In genomic region chr14:76760331-76761197, GRCh38 we compare ENCODE assay signal across 8 cellular contexts. TPM values are rescaled to one million over a fixed set of nuclear protein-coding genes. Genes with fewer than 3 reads are reported as not detected.
DNase-seq lines count a peak whose midpoint lies in the region; ATAC-seq and TF ChIP-seq lines count a peak whose summit lies in the region.

No MANE protein-coding gene starts in this region.

- H3K27me3 ChIP-seq in BLaER1 treated with 17β-estradiol and CSF1 and Interleukin-3, amounts not matched to agents 10 nM and 100 nM: peaks cover 0 to 34% (median 24%) of the 10 kb centered on the region in 11 experiments; a peak in 19 of 22 replicates
- H3K27me3 ChIP-seq in SJCRH30: no peaks in the 10 kb centered on the region; the same call in 1 of the 2 replicates
- peaks cover 62% of the 10 kb centered on the region for H3K27me3 ChIP-seq in neural progenitor cell

- H3K9ac ChIP-seq in BLaER1 treated with 17β-estradiol and CSF1 and Interleukin-3, amounts not matched to agents 10 nM and 100 nM: peak overlapping the region; percentile 68 to 83 (median 78); a peak in 20 of 22 replicates
- H3K9ac ChIP-seq in neural progenitor cell: no peak overlapping the region

- peak overlapping the region; percentile 86 for H3K27ac Mint-ChIP-seq in neural progenitor cell

- no peaks in the 10 kb centered on the region for H3K79me2 ChIP-seq in neural progenitor cell (ENCODE audit: low read depth)

- H3K27ac ChIP-seq in BLaER1 treated with 17β-estradiol and CSF1 and Interleukin-3, amounts not matched to agents 10 nM and 100 nM: peak overlapping the region in 6 of 11 experiments; percentile 6 to 76 (median 61); a peak in 9 of 22 replicates
- H3K27ac ChIP-seq in SJCRH30: peak overlapping the region; percentile 52
- H3K27ac ChIP-seq in neural progenitor cell: no peak overlapping the region

- H3K9me3 ChIP-seq in BLaER1 treated with 17β-estradiol and CSF1 and Interleukin-3, amounts not matched to agents 10 nM and 100 nM (replicated peaks in 1 of 11): no peaks in the 10 kb centered on the region
- H3K9me3 ChIP-seq in SJCRH30 (replicated peaks): no peaks in the 10 kb centered on the region
- H3K9me3 ChIP-seq in neural progenitor cell (ENCODE audit: low read depth): no peaks in the 10 kb centered on the region

- no peak for TF ChIP-seq CTCF in fibroblast of mammary gland (conservative IDR thresholded peaks at IDR 0.05; ENCODE audit: control insufficient read depth, insufficient read depth, low read depth, low read length)
- TF ChIP-seq CTCF in neural progenitor cell (IDR thresholded peaks at IDR 0.05): no peak

- peaks cover 7% of the 10 kb centered on the region for H3K27me3 Mint-ChIP-seq in neural progenitor cell (ENCODE audit: insufficient read depth, low read depth)

- H4K20me1 ChIP-seq in BLaER1 treated with 17β-estradiol and CSF1 and Interleukin-3, amounts not matched to agents 10 nM and 100 nM: no peaks in the 10 kb centered on the region
- peaks cover 6% of the 10 kb centered on the region for H4K20me1 ChIP-seq in neural progenitor cell (ENCODE audit: low read depth)

- no peak for ATAC-seq in esophagus mucosa

- no peaks in the 10 kb centered on the region for H3F3A ChIP-seq in neural progenitor cell (ENCODE audit: low read depth)

- H3K4me3 Mint-ChIP-seq in neural progenitor cell: peak overlapping the region; percentile 87

- H3K36me3 Mint-ChIP-seq in neural progenitor cell: peaks cover 5% of the 10 kb centered on the region

- peak overlapping the region; percentile 70 to 84 (median 76) for H3K4me3 ChIP-seq in BLaER1 treated with 17β-estradiol and CSF1 and Interleukin-3, amounts not matched to agents 10 nM and 100 nM
- H3K4me3 ChIP-seq in SJCRH30 (peak overlapping the region; percentile 72), fibroblast of mammary gland (ENCODE audit: control insufficient read depth, low read depth, low read length) (peak overlapping the region; percentile 69), neural progenitor cell (peak overlapping the region; percentile 67)

- no peaks in the 10 kb centered on the region for H3K9me3 Mint-ChIP-seq in neural progenitor cell

- peaks cover 29 to 56% (median 41%) of the 10 kb centered on the region in 10 experiments for H3K4me1 ChIP-seq in BLaER1 treated with 17β-estradiol and CSF1 and Interleukin-3, amounts not matched to agents 10 nM and 100 nM
- H3K4me1 ChIP-seq in SJCRH30: peaks cover 5% of the 10 kb centered on the region
- peaks cover 7% of the 10 kb centered on the region for H3K4me1 ChIP-seq in neural progenitor cell

- no peaks in the 10 kb centered on the region; a peak in 1 of 22 replicates for H3K36me3 ChIP-seq in BLaER1 treated with 17β-estradiol and CSF1 and Interleukin-3, amounts not matched to agents 10 nM and 100 nM
- H3K36me3 ChIP-seq in SJCRH30: no peaks in the 10 kb centered on the region
- H3K36me3 ChIP-seq in neural progenitor cell: no peaks in the 10 kb centered on the region

- peak in 1 of 2 experiments; percentile 4 for DNase-seq in SJCRH30
- no peak for DNase-seq in fibroblast of mammary gland (ENCODE audit: low read depth)
- no peak for DNase-seq in neural progenitor cell (ENCODE audit: low spot score)
- no peak for DNase-seq in NCI-H1105 (lab: John Stamatoyannopoulos, UW)
- DNase-seq in hippocampal formation (lab: John Stamatoyannopoulos, UW): no peak
- DNase-seq in glomerular visceral epithelial cell (ENCODE audit: extremely low spot score): no peak

- peaks cover 38% of the 10 kb centered on the region for H3K4me1 Mint-ChIP-seq in neural progenitor cell

- H2AFZ ChIP-seq in neural progenitor cell (replicated peaks): peak overlapping the region; percentile 99

- peak overlapping the region; percentile 93 to 100 (median 99) for H3K4me2 ChIP-seq in BLaER1 treated with 17β-estradiol and CSF1 and Interleukin-3, amounts not matched to agents 10 nM and 100 nM
- peak overlapping the region; percentile 99 for H3K4me2 ChIP-seq in neural progenitor cell

RNA-seq across cellular contexts. Expression of gene VASH1, which starts 0.7 kb away (rescaled TPM):
- 11.1 and 11.5 TPM in 2 replicates for total RNA-seq in SJCRH30 (2014; rRNA removed; shearing (Covaris generic))
- total RNA-seq in neural progenitor cell (ENCODE audit: low replicate concordance) (10.3 and 20.1 TPM in 2 replicates), esophagus mucosa (1.4 TPM)

RNA-seq across cellular contexts. Expression of gene ANGEL1, which starts 52.1 kb away (rescaled TPM):
- 15.8 and 18.3 TPM in 2 replicates for total RNA-seq in SJCRH30 (2014; rRNA removed; shearing (Covaris generic))
- total RNA-seq in neural progenitor cell (ENCODE audit: low replicate concordance) (23.2 and 28.7 TPM in 2 replicates), esophagus mucosa (9.3 TPM)
